40 cellular contexts compared by ENCODE assay signal in the genomic region with DNA sequence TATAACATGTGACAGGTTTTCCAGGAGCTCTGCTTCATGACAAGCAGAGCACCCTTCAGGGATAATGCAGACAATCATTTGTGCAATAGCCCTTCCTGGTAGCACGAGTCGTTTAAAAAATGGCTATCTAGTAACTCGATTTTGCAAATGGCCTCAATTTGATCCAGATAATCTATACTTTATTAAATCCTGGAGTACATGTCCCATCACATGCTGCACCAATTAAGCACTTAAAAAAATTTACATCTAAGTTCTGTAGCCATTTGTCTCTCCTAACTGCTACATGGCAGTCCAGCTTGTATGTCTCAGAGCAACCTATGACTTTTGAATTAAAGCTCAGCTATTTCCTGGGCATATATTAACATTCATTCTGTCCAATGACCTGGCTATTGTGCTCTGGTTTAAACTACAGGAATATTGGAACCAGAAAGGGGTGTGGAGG.
"Had no signal": no experiment of that assay in that cellular context is flagged by ENCODE, and none has a peak within 500 bp of the region (broad histone marks: within the 10 kb centered on the region; RNA-seq: fewer than 3 reads in every experiment).

No MANE protein-coding gene starts in this region.

- H3K9me3 Mint-ChIP-seq: activated CD8-positive, alpha-beta T cell treated with anti-CD3 and anti-CD28 coated beads for 36 hours; activated naive CD8-positive, alpha-beta T cell treated with anti-CD3 and anti-CD28 coated beads for 36 hours; activated T-helper 1 cell treated with anti-CD3 and anti-CD28 coated beads, Interleukin-12 subunit alpha, Interleukin-12 subunit beta, Interleukin-2, Interleukin-4 antibody, amounts not matched to agents 30 ng/mL and 10 ng/mL and 1 ng/mL, durations not matched to agents 14 hours and 24 hours and 36 hours; activated T-helper 2 cell treated with anti-CD3 and anti-CD28 coated beads, Interferon-gamma antibody, Interleukin-2, Interleukin-4, amounts not matched to agents 10 μg/mL and 5 μg/mL and 100 μg/mL, durations not matched to agents 14 hours and 24 hours and 36 hours; dendritic cell treated with granulocyte-macrophage colony-stimulating factor and Interleukin-4, amounts not matched to agents 40 ng/mL and 50 ng/mL, for 4 days had no signal

- H3K36me3 Mint-ChIP-seq: activated naive CD4-positive, alpha-beta T cell treated with anti-CD3 and anti-CD28 coated beads, Interleukin-2, amount 50 U/mL, for 24 hours; activated naive CD8-positive, alpha-beta T cell treated with anti-CD3 and anti-CD28 coated beads for 36 hours; brain had no signal

- H3K4me3 ChIP-seq: adrenal gland, breast epithelium, cardiac muscle cell, coronary artery, dorsolateral prefrontal cortex, gastrocnemius medialis, heart left ventricle had no signal

- H3K27ac ChIP-seq: breast epithelium, cardiac muscle cell, coronary artery, dorsolateral prefrontal cortex, foreskin keratinocyte, gastrocnemius medialis, heart left ventricle, WERI-Rb-1 had no signal

- ATAC-seq: activated CD4-positive, CD25-positive, alpha-beta regulatory T cell treated with anti-CD3 and anti-CD28 coated beads, Interleukin-2, amount 50 U/mL, for 24 hours; activated CD8-positive, alpha-beta T cell treated with anti-CD3 and anti-CD28 coated beads for 36 hours; activated naive CD8-positive, alpha-beta T cell treated with anti-CD3 and anti-CD28 coated beads, Interleukin-2, amount 50 U/mL, for 24 hours; esophagus mucosa; foreskin keratinocyte; gastrocnemius medialis; heart left ventricle; T-helper 17 cell had no signal

- H3K9me3 ChIP-seq: adrenal gland, gastrocnemius medialis had no signal

- H3K4me1 Mint-ChIP-seq: activated B cell treated with CpG ODN at 0.5 μM for 24 hours; activated naive CD4-positive, alpha-beta T cell treated with anti-CD3 and anti-CD28 coated beads, Interleukin-2, amount 50 U/mL, for 24 hours; activated naive CD8-positive, alpha-beta T cell treated with anti-CD3 and anti-CD28 coated beads for 36 hours; activated naive CD8-positive, alpha-beta T cell treated with anti-CD3 and anti-CD28 coated beads, Interleukin-2, amount 50 U/mL, for 24 hours; endodermal cell had no signal

- H3K4me1 ChIP-seq: adrenal gland, breast epithelium, foreskin keratinocyte, gastrocnemius medialis had no signal

- H3K27ac Mint-ChIP-seq: activated B cell treated with CpG ODN at 0.5 μM for 24 hours; activated CD8-positive, alpha-beta T cell treated with anti-CD3 and anti-CD28 coated beads for 36 hours; activated naive CD4-positive, alpha-beta T cell treated with anti-CD3 and anti-CD28 coated beads for 36 hours; activated naive CD4-positive, alpha-beta T cell treated with anti-CD3 and anti-CD28 coated beads, Interleukin-2, amount 50 U/mL, for 24 hours; activated naive CD8-positive, alpha-beta T cell treated with anti-CD3 and anti-CD28 coated beads for 36 hours; activated naive CD8-positive, alpha-beta T cell treated with anti-CD3 and anti-CD28 coated beads, Interleukin-2, amount 50 U/mL, for 24 hours; activated T-helper 1 cell treated with anti-CD3 and anti-CD28 coated beads, Interleukin-12 subunit alpha, Interleukin-12 subunit beta, Interleukin-2, Interleukin-4 antibody, amounts not matched to agents 30 ng/mL and 10 ng/mL and 1 ng/mL, durations not matched to agents 14 hours and 24 hours and 36 hours; activated T-helper 2 cell treated with anti-CD3 and anti-CD28 coated beads, Interferon-gamma antibody, Interleukin-2, Interleukin-4, amounts not matched to agents 10 μg/mL and 5 μg/mL and 100 μg/mL, durations not matched to agents 14 hours and 24 hours and 36 hours; dendritic cell treated with granulocyte-macrophage colony-stimulating factor and Interleukin-4, amounts not matched to agents 40 ng/mL and 50 ng/mL, for 4 days; endodermal cell; T-helper 17 cell; T-helper 2 cell treated with Interferon-gamma antibody and Interleukin-4, amounts not matched to agents 5 μg/mL and 100 μg/mL, for 36 hours had no signal

- H3K36me3 ChIP-seq: adrenal gland, breast epithelium, cardiac muscle cell, gastrocnemius medialis, heart left ventricle, WERI-Rb-1 had no signal

- H3K27me3 ChIP-seq: adrenal gland, breast epithelium, cardiac muscle cell, dorsolateral prefrontal cortex, gastrocnemius medialis, heart left ventricle had no signal

- H3K4me3 Mint-ChIP-seq: activated B cell treated with CpG ODN at 0.5 μM for 24 hours; activated CD8-positive, alpha-beta T cell treated with anti-CD3 and anti-CD28 coated beads for 36 hours; activated naive CD4-positive, alpha-beta T cell treated with anti-CD3 and anti-CD28 coated beads for 36 hours; activated naive CD4-positive, alpha-beta T cell treated with anti-CD3 and anti-CD28 coated beads, Interleukin-2, amount 50 U/mL, for 24 hours; activated naive CD8-positive, alpha-beta T cell treated with anti-CD3 and anti-CD28 coated beads for 36 hours; activated naive CD8-positive, alpha-beta T cell treated with anti-CD3 and anti-CD28 coated beads, Interleukin-2, amount 50 U/mL, for 24 hours; activated T-helper 1 cell treated with anti-CD3 and anti-CD28 coated beads, Interleukin-12 subunit alpha, Interleukin-12 subunit beta, Interleukin-2, Interleukin-4 antibody, amounts not matched to agents 30 ng/mL and 10 ng/mL and 1 ng/mL, durations not matched to agents 14 hours and 24 hours and 36 hours; brain; dendritic cell treated with granulocyte-macrophage colony-stimulating factor and Interleukin-4, amounts not matched to agents 40 ng/mL and 50 ng/mL, for 4 days; endodermal cell; T-helper 17 cell; T-helper 2 cell treated with Interferon-gamma antibody and Interleukin-4, amounts not matched to agents 5 μg/mL and 100 μg/mL, for 36 hours had no signal

- DNase-seq: activated B cell treated with CpG ODN at 0.5 μM for 24 hours; activated CD4-positive, alpha-beta T cell treated with anti-CD3 and anti-CD28 coated beads for 48 hours; activated CD4-positive, alpha-beta T cell treated with anti-CD3 and anti-CD28 coated beads, Interleukin-2, amount 50 U/mL, for 1 hour; activated CD4-positive, alpha-beta T cell treated with anti-CD3 and anti-CD28 coated beads, Interleukin-2, amount 50 U/mL, for 48 hours; activated CD8-positive, alpha-beta memory T cell treated with anti-CD3 and anti-CD28 coated beads for 24 hours; activated CD8-positive, alpha-beta memory T cell treated with anti-CD3 and anti-CD28 coated beads, Interleukin-2, amount 50 U/mL, for 4 hours; activated CD8-positive, alpha-beta T cell treated with anti-CD3 and anti-CD28 coated beads for 36 hours; activated effector memory CD4-positive, alpha-beta T cell treated with anti-CD3 and anti-CD28 coated beads, Interleukin-2, amount 50 U/mL, for 16 hours; activated naive CD4-positive, alpha-beta T cell treated with anti-CD3 and anti-CD28 coated beads for 36 hours; activated naive CD8-positive, alpha-beta T cell treated with anti-CD3 and anti-CD28 coated beads for 36 hours; activated naive CD8-positive, alpha-beta T cell treated with anti-CD3 and anti-CD28 coated beads, Interleukin-2, amount 50 U/mL, for 24 hours; activated T-cell treated with anti-CD3 and anti-CD28 coated beads, Interleukin-2, amount 50 U/mL, for 1 hour; activated T-cell treated with anti-CD3 and anti-CD28 coated beads, Interleukin-2, amount 50 U/mL, for 48 hours; amygdala; aorta; central memory CD4-positive, alpha-beta T cell; cerebellar nuclear complex; dorsolateral prefrontal cortex; effector memory CD4-positive, alpha-beta T cell; endodermal cell; foreskin keratinocyte; gastrocnemius medialis; glutamatergic neuron; heart left ventricle; T-helper 1 cell; T-helper 17 cell; T1000; WERI-Rb-1 had no signal
